Comparison of ENCODE assay signal across 10 cellular contexts in genomic region chr19:35295792-35296462, GRCh38. TPM values are rescaled to one million over a fixed set of nuclear protein-coding genes. Genes with fewer than 3 reads are reported as not detected.
A peak's percentile ranks its signal among the peaks of the same experiment; 100 is the strongest.
DNase-seq lines count a peak whose midpoint lies in the region; ATAC-seq and TF ChIP-seq lines count a peak whose summit lies in the region.
"Had no signal": no experiment of that assay in that cellular context is flagged by ENCODE, and none has a peak within 500 bp of the region (broad histone marks: within the 10 kb centered on the region; RNA-seq: fewer than 3 reads in every experiment).

No MANE protein-coding gene starts in this region.

- H2BK20ac ChIP-seq in H9 (ENCODE audit: low read depth, low read length, poor library complexity, severe bottlenecking) = no peak overlapping the region

- no peaks in the 10 kb centered on the region for H3K36me3 ChIP-seq in CD8-positive, alpha-beta T cell (ENCODE audit: insufficient read depth, low read length)
- H3K36me3 ChIP-seq in left lung = no peaks in the 10 kb centered on the region

- no peak overlapping the region for H3K27ac ChIP-seq in CD8-positive, alpha-beta T cell (ENCODE audit: low read depth, low read length)
- H3K27ac ChIP-seq in H9 (ENCODE audit: insufficient read length, low read depth, low read length) (no peak overlapping the region), left lung (no peak overlapping the region)

- no peak overlapping the region for H3K4me2 ChIP-seq in H9 (ENCODE audit: insufficient read depth, insufficient read length, low read length)

- H4K5ac ChIP-seq in H9 (ENCODE audit: insufficient read length, low read depth, low read length) = no peak overlapping the region

- TF ChIP-seq CTCF in CD8-positive, alpha-beta T cell (IDR thresholded peaks at IDR 0.05) = no peak
- TF ChIP-seq CTCF in H9 (conservative IDR thresholded peaks at IDR 0.05) = no peak
- TF ChIP-seq CTCF in left lung (IDR thresholded peaks at IDR 0.05) = no peak

- H3K14ac ChIP-seq in H9 (ENCODE audit: insufficient read depth, low read length) = no peak overlapping the region

- no peak overlapping the region for H2AFZ ChIP-seq in H9 (ENCODE audit: low read length)

- peaks cover 14% of the 10 kb centered on the region for H3K4me1 ChIP-seq in CD8-positive, alpha-beta T cell (ENCODE audit: insufficient read depth, low read length)
- H3K4me1 ChIP-seq in H9 (ENCODE audit: insufficient read depth, low read length) (no peaks in the 10 kb centered on the region), left lung (peaks cover 0 to 5% of the 10 kb centered on the region in 2 donors)

- no peaks in the 10 kb centered on the region for H3K9me3 ChIP-seq in CD8-positive, alpha-beta T cell (ENCODE audit: low read length)
- H3K9me3 ChIP-seq in H9 (ENCODE audit: control insufficient read depth, low read depth, low read length) = no peaks in the 10 kb centered on the region
- no peaks in the 10 kb centered on the region for H3K9me3 ChIP-seq in left lung

- no peak overlapping the region for H3T11ph ChIP-seq in H9 (ENCODE audit: low read length)

- H3K23ac ChIP-seq in H9 (ENCODE audit: insufficient read length, low read depth, low read length) = no peak overlapping the region

- H3K4me1 Mint-ChIP-seq in CD8-positive, alpha-beta T cell (ENCODE audit: low read depth) = peaks cover 8% of the 10 kb centered on the region
- peaks cover 12% of the 10 kb centered on the region in 2 experiments for H3K4me1 Mint-ChIP-seq in H9

- H2AK5ac ChIP-seq in H9 (ENCODE audit: insufficient read length, low read length) = no peak overlapping the region

- H3K27me3 ChIP-seq in CD8-positive, alpha-beta T cell (ENCODE audit: insufficient read depth, low read length) = no peaks in the 10 kb centered on the region
- H3K27me3 ChIP-seq in H9 (ENCODE audit: insufficient read depth, low read length) (no peaks in the 10 kb centered on the region), left lung (peaks cover 0 to 65% of the 10 kb centered on the region in 2 donors)

- peak overlapping the region; percentile 26 for H3K4me3 ChIP-seq in CD8-positive, alpha-beta T cell (ENCODE audit: low read depth, low read length)
- no peak overlapping the region for H3K4me3 ChIP-seq in left lung

- CTCF ChIA-PET in CD8-positive, alpha-beta T cell (lab: Charles Lee) = no interaction called here

- peak overlapping the region; percentile 18 for H3K4me3 Mint-ChIP-seq in CD8-positive, alpha-beta T cell
- no peak overlapping the region for H3K4me3 Mint-ChIP-seq in H9

- no peak overlapping the region for H3K27ac Mint-ChIP-seq in CD8-positive, alpha-beta T cell
- H3K27ac Mint-ChIP-seq in H9 = no peak overlapping the region

- peak; percentile 13 to 75 (median 43) for DNase-seq in CD8-positive, alpha-beta T cell
- DNase-seq in H9 = peak; percentile 62
- DNase-seq in activated CD4-positive, alpha-beta T cell treated with anti-CD3 and anti-CD28 coated beads, Interleukin-2, amount 50 U/mL, for 4 hours = peak; percentile 15 to 17
- peak; percentile 85 for DNase-seq in germinal center (ENCODE audit: low spot score)
- no peak for DNase-seq in left lung
- DNase-seq in NCI-H526 treated with DMSO at 0.1 percent for 48 hours (lab: John Stamatoyannopoulos, UW) = no peak
- no peak for DNase-seq in NCI-H510A (lab: John Stamatoyannopoulos, UW)
- DNase-seq: DMS153 had no signal

- H3K36me3 Mint-ChIP-seq in CD8-positive, alpha-beta T cell = no peaks in the 10 kb centered on the region
- H3K36me3 Mint-ChIP-seq in H9 (ENCODE audit: insufficient read depth in 1 of 3, low read depth in 3 of 3) = no peaks in the 10 kb centered on the region

- H3K23me2 ChIP-seq in H9 (ENCODE audit: insufficient read length, low read depth, low read length, poor library complexity, severe bottlenecking) = no peaks in the 10 kb centered on the region

- no peak overlapping the region for H2BK15ac ChIP-seq in H9 (ENCODE audit: low read depth, low read length)

- H2BK12ac ChIP-seq in H9 (ENCODE audit: insufficient read length, low read depth, low read length) = no peak overlapping the region

- H3K4ac ChIP-seq in H9 (ENCODE audit: low read depth, low read length) = no peak overlapping the region

- intact Hi-C loops in CD8-positive, alpha-beta T cell (cut with DNase I, micrococcal nuclease) = no loop called here
- intact Hi-C loops in left lung (cut with DNase I) = no loop called here

- no peak overlapping the region for H3K18ac ChIP-seq in H9 (ENCODE audit: insufficient read length, low read depth, low read length)

- no peak overlapping the region for H3K9ac ChIP-seq in H9 (ENCODE audit: extremely low read depth, insufficient read length, low read length)

- no CpG with 5 or more reads among the region's 24 CpGs for WGBS in H9 (ENCODE audit: extremely low coverage, insufficient read length, low lambda C conversion rate)

- H3K9me3 Mint-ChIP-seq in CD8-positive, alpha-beta T cell = no peaks in the 10 kb centered on the region
- no peaks in the 10 kb centered on the region for H3K9me3 Mint-ChIP-seq in H9

- no peaks in the 10 kb centered on the region for H4K20me1 ChIP-seq in H9 (ENCODE audit: control insufficient read depth, insufficient read depth, insufficient read length)

- ATAC-seq in CD8-positive, alpha-beta T cell = peak; percentile 84
- no peak for ATAC-seq in GM18511 (IDR thresholded peaks at IDR 0.05; ENCODE audit: unreplicated experiment)
- no peak for ATAC-seq in left lung

- no peaks in the 10 kb centered on the region for H3K27me3 Mint-ChIP-seq in CD8-positive, alpha-beta T cell (ENCODE audit: low read depth)
- peaks cover 8% of the 10 kb centered on the region for H3K27me3 Mint-ChIP-seq in H9 (ENCODE audit: low read depth)

- H4K8ac ChIP-seq in H9 (replicated peaks; ENCODE audit: insufficient read length, low read depth, low read length) = no peak overlapping the region

- no peak overlapping the region for H2BK5ac ChIP-seq in H9 (ENCODE audit: insufficient read length, low read length)

- no peaks in the 10 kb centered on the region for H3K79me1 ChIP-seq in H9 (ENCODE audit: insufficient read depth, low read depth, low read length, poor library complexity, severe bottlenecking)

- H3K56ac ChIP-seq in H9 (ENCODE audit: insufficient read length, low read depth, low read length) = no peak overlapping the region

- H3K79me2 ChIP-seq in H9 (ENCODE audit: insufficient read depth, low read length) = no peaks in the 10 kb centered on the region

- no peak overlapping the region for H2BK120ac ChIP-seq in H9 (ENCODE audit: low read depth, low read length, poor library complexity, severe bottlenecking)

- POLR2A ChIA-PET in CD8-positive, alpha-beta T cell (lab: Charles Lee) = interaction anchor here (0.7 kb wide), 1 partner anchor 28 kb away, joined by 3 read pairs; no protein-coding TSS in a partner anchor

- no peak overlapping the region for H4K91ac ChIP-seq in H9 (ENCODE audit: insufficient read length, low read depth, low read length)

RNA-seq across cellular contexts. Expression of gene MAG, which starts 4.0 kb away (rescaled TPM):
- total RNA-seq in CD8-positive, alpha-beta T cell = not detected
- total RNA-seq in H9 (2021) = 0.13 TPM in 1 of 2 replicates, not detected in the other
- not detected for total RNA-seq in left lung

RNA-seq across cellular contexts. Expression of gene HAMP, which starts 13.6 kb away (rescaled TPM):
- under 1 TPM; 0.72 to 0.87 TPM for total RNA-seq in CD8-positive, alpha-beta T cell
- 0.52 and 0.83 TPM in 2 replicates for total RNA-seq in H9 (2021)
- 1 to 10 TPM; 1.1 to 1.9 TPM for total RNA-seq in left lung
- total RNA-seq: kidney epithelial cell had no signal

RNA-seq across cellular contexts. Expression of gene USF2, which starts 27.2 kb away (rescaled TPM):
- total RNA-seq in CD8-positive, alpha-beta T cell = 100 to 1,000 TPM; 252 to 268 TPM
- total RNA-seq in H9 (2021) = 113 and 123 TPM in 2 replicates
- total RNA-seq in left lung = 100 to 1,000 TPM; 123 to 148 TPM

RNA-seq across cellular contexts. Expression of gene CD22, which starts 33.1 kb away (rescaled TPM):
- total RNA-seq in CD8-positive, alpha-beta T cell = 1 to 10 TPM; 7.9 to 9.1 TPM
- total RNA-seq in H9 (2021) = not detected in 2 replicates
- total RNA-seq in left lung = 10 to 100 TPM in 1 of 2 donors, 1 to 10 TPM in 1; 6.5 to 13.8 TPM

RNA-seq across cellular contexts. Expression of gene LSR, which starts 47.1 kb away (rescaled TPM):
- total RNA-seq in CD8-positive, alpha-beta T cell = 10 to 100 TPM; 97.9 to 99.5 TPM
- total RNA-seq in H9 (2021) (151 and 152 TPM in 2 replicates), left lung (100 to 1,000 TPM in 1 of 2 donors, 10 to 100 TPM in 1; 65.4 to 130 TPM)

Comparison
In these comparisons a context has a peak if more than half of its experiments do, and no peak if none do; other contexts are left out.
1. DNase-seq: peak in CD8-positive, alpha-beta T cell (7 of 7), H9 (single experiment), activated CD4-positive, alpha-beta T cell treated with anti-CD3 and anti-CD28 coated beads, Interleukin-2, amount 50 U/mL, for 4 hours (2 of 2) and germinal center (single experiment); none in left lung (0 of 2), NCI-H526 treated with DMSO at 0.1 percent for 48 hours (single experiment) and NCI-H510A (single experiment).